17 cellular contexts compared by ENCODE assay signal in genomic region chr17:82545071-82545462, GRCh38. TPM values are rescaled to one million over a fixed set of nuclear protein-coding genes. Genes with fewer than 3 reads are reported as not detected.
DNase-seq lines count a peak whose midpoint lies in the region; ATAC-seq and TF ChIP-seq lines count a peak whose summit lies in the region.
"Had no signal": no experiment of that assay in that cellular context is flagged by ENCODE, and none has a peak within 500 bp of the region (broad histone marks: within the 10 kb centered on the region; RNA-seq: fewer than 3 reads in every experiment).

No MANE protein-coding gene starts in this region.

- no peaks in the 10 kb centered on the region for H3F3A ChIP-seq in neural progenitor cell (ENCODE audit: low read depth)

- H3K4me2 ChIP-seq in osteoblast (ENCODE audit: insufficient read depth, low read length) (peak overlapping the region; percentile 32), neural progenitor cell (no peak overlapping the region)

- peaks cover 0 to 6% of the 10 kb centered on the region in 2 donors for H3K36me3 Mint-ChIP-seq in activated T-cell treated with anti-CD3 and anti-CD28 coated beads, Interleukin-2, amount 50 U/mL, for 72 hours (ENCODE audit: insufficient read depth in 2 of 2)
- H3K36me3 Mint-ChIP-seq in activated T-cell treated with anti-CD3 and anti-CD28 coated beads, Interleukin-2, amount 50 U/mL, for 4 hours (ENCODE audit: insufficient read depth) = peaks cover 2% of the 10 kb centered on the region
- H3K36me3 Mint-ChIP-seq in glutamatergic neuron (ENCODE audit: unreplicated experiment) = no peaks in the 10 kb centered on the region
- H3K36me3 Mint-ChIP-seq in neural progenitor cell = peaks cover 35% of the 10 kb centered on the region

- 5 to 9% methylated on average over 8 of the region's 8 CpGs for WGBS in aorta, 2 donors

- no peak for ATAC-seq in activated T-cell treated with anti-CD3 and anti-CD28 coated beads, Interleukin-2, amount 50 U/mL, for 72 hours (replicated peaks in 1 of 2)
- no peak for ATAC-seq in activated T-cell treated with anti-CD3 and anti-CD28 coated beads, Interleukin-2, amount 50 U/mL, for 4 hours
- ATAC-seq in aorta (ENCODE audit: low FRiP score) (peak; percentile 86), HG02938 (IDR thresholded peaks at IDR 0.05; ENCODE audit: unreplicated experiment) (no peak)

- H4K20me1 ChIP-seq in osteoblast (ENCODE audit: insufficient read depth, low read length) (peaks cover 74% of the 10 kb centered on the region), neural progenitor cell (ENCODE audit: low read depth) (peaks cover 90% of the 10 kb centered on the region)

- H3K27ac ChIP-seq in osteoblast (ENCODE audit: low read depth, low read length) (peak overlapping the region; percentile 15), aorta (ENCODE audit: low read depth in 1 of 2, low read length in 2 of 2) (peak overlapping the region in 1 of 2 donors; percentile 72), neural progenitor cell (no peak overlapping the region)
- H3K27ac ChIP-seq: 22Rv1, colonic mucosa had no signal

- intact Hi-C loops in aorta (cut with DNase I) = no loop called here

- H3K4me3 ChIP-seq in osteoblast (ENCODE audit: insufficient read depth, low read length) (no peak overlapping the region), aorta (ENCODE audit: low read length in 2 of 2) (peak overlapping the region; percentile 6 to 22), neural progenitor cell (no peak overlapping the region)
- H3K4me3 ChIP-seq: colonic mucosa had no signal

- H3K36me3 ChIP-seq in osteoblast (ENCODE audit: insufficient read depth, low read length) (no peaks in the 10 kb centered on the region), aorta (ENCODE audit: control insufficient read depth in 1 of 2, insufficient read depth in 2 of 2, low read length in 1 of 2) (no peaks in the 10 kb centered on the region), neural progenitor cell (no peaks in the 10 kb centered on the region)
- H3K36me3 ChIP-seq: colonic mucosa had no signal

- H2AFZ ChIP-seq in osteoblast (ENCODE audit: low read length) = no peak overlapping the region
- no peak overlapping the region for H2AFZ ChIP-seq in neural progenitor cell (replicated peaks)

- H3K27ac Mint-ChIP-seq in activated T-cell treated with anti-CD3 and anti-CD28 coated beads, Interleukin-2, amount 50 U/mL, for 72 hours = peak overlapping the region; percentile 15
- peak overlapping the region; percentile 74 for H3K27ac Mint-ChIP-seq in glutamatergic neuron (ENCODE audit: unreplicated experiment)
- H3K27ac Mint-ChIP-seq in neural progenitor cell = no peak overlapping the region
- H3K27ac Mint-ChIP-seq: activated naive CD4-positive, alpha-beta T cell treated with anti-CD3 and anti-CD28 coated beads for 36 hours; CD4-positive, alpha-beta T cell had no signal

- no peaks in the 10 kb centered on the region for H3K27me3 ChIP-seq in osteoblast (ENCODE audit: insufficient read depth, low read length)
- no peaks in the 10 kb centered on the region for H3K27me3 ChIP-seq in aorta (ENCODE audit: control insufficient read depth in 1 of 2, insufficient read depth in 2 of 2, low read length in 1 of 2)
- H3K27me3 ChIP-seq in neural progenitor cell = no peaks in the 10 kb centered on the region
- H3K27me3 ChIP-seq: colonic mucosa had no signal

- no peak for TF ChIP-seq CTCF in glutamatergic neuron (IDR thresholded peaks at IDR 0.05; ENCODE audit: partially characterized antibody, unreplicated experiment)
- no peak for TF ChIP-seq CTCF in osteoblast (IDR thresholded peaks at IDR 0.05; ENCODE audit: extremely low read depth, low read depth, low read length)
- no peak for TF ChIP-seq CTCF in neural progenitor cell (IDR thresholded peaks at IDR 0.05)

- DNase-seq in activated T-cell treated with anti-CD3 and anti-CD28 coated beads, Interleukin-2, amount 50 U/mL, for 72 hours = no peak
- DNase-seq in activated T-cell treated with anti-CD3 and anti-CD28 coated beads, Interleukin-2, amount 50 U/mL, for 4 hours = no peak
- DNase-seq in glutamatergic neuron (no peak), osteoblast (ENCODE audit: insufficient read length, low spot score, missing footprints) (peak; percentile 53), aorta (no peak), neural progenitor cell (ENCODE audit: low spot score) (no peak)
- DNase-seq in activated CD8-positive, alpha-beta memory T cell treated with anti-CD3 and anti-CD28 coated beads, Interleukin-2, amount 50 U/mL, for 48 hours = no peak
- DNase-seq: activated naive CD4-positive, alpha-beta T cell treated with anti-CD3 and anti-CD28 coated beads for 36 hours; CD4-positive, alpha-beta T cell; colonic mucosa; KBM-7; NCI-H1436 treated with DMSO at 0.1 percent for 48 hours; NCI-H748 treated with DMSO at 0.1 percent for 48 hours; stimulated activated CD4-positive, alpha-beta T cell treated with anti-CD3 and anti-CD28 coated beads, Interleukin-4, amount 100 ng/mL, for 24 hours had no signal

- no peaks in the 10 kb centered on the region for H3K9me3 Mint-ChIP-seq in activated T-cell treated with anti-CD3 and anti-CD28 coated beads, Interleukin-2, amount 50 U/mL, for 72 hours
- no peaks in the 10 kb centered on the region for H3K9me3 Mint-ChIP-seq in activated T-cell treated with anti-CD3 and anti-CD28 coated beads, Interleukin-2, amount 50 U/mL, for 4 hours
- H3K9me3 Mint-ChIP-seq in glutamatergic neuron (ENCODE audit: unreplicated experiment) (peaks cover 3% of the 10 kb centered on the region), neural progenitor cell (peaks cover 7% of the 10 kb centered on the region)
- H3K9me3 Mint-ChIP-seq: activated naive CD4-positive, alpha-beta T cell treated with anti-CD3 and anti-CD28 coated beads for 36 hours; CD4-positive, alpha-beta T cell; stimulated activated memory B cell treated with anti-CD40 and anti-IgM and Interleukin-4, amounts not matched to agents 10 μg/mL and 1 μg/mL and 100 μg/mL, for 72 hours had no signal

- peaks cover 63% of the 10 kb centered on the region for H3K4me1 Mint-ChIP-seq in activated T-cell treated with anti-CD3 and anti-CD28 coated beads, Interleukin-2, amount 50 U/mL, for 72 hours (ENCODE audit: low read depth)
- peaks cover 53% of the 10 kb centered on the region for H3K4me1 Mint-ChIP-seq in activated T-cell treated with anti-CD3 and anti-CD28 coated beads, Interleukin-2, amount 50 U/mL, for 4 hours (ENCODE audit: low read depth)
- H3K4me1 Mint-ChIP-seq in glutamatergic neuron (ENCODE audit: low read depth, unreplicated experiment) = peaks cover 33% of the 10 kb centered on the region
- no peaks in the 10 kb centered on the region for H3K4me1 Mint-ChIP-seq in neural progenitor cell

- H3K4me1 ChIP-seq in osteoblast (ENCODE audit: insufficient read depth, low read length) = peaks cover 8% of the 10 kb centered on the region
- peaks cover 0 to 2% of the 10 kb centered on the region in 2 donors for H3K4me1 ChIP-seq in aorta (ENCODE audit: control insufficient read depth in 1 of 2, insufficient read depth in 2 of 2, low read length in 2 of 2)
- no peaks in the 10 kb centered on the region for H3K4me1 ChIP-seq in neural progenitor cell

- H3K9me3 ChIP-seq in osteoblast (ENCODE audit: low read depth, low read length) (no peaks in the 10 kb centered on the region), aorta (ENCODE audit: control insufficient read depth, low read length) (no peaks in the 10 kb centered on the region), neural progenitor cell (ENCODE audit: low read depth) (no peaks in the 10 kb centered on the region)
- H3K9me3 ChIP-seq: colonic mucosa had no signal

- H3K9ac ChIP-seq in neural progenitor cell = no peak overlapping the region

- H3K79me2 ChIP-seq in osteoblast (ENCODE audit: insufficient read depth, low read length) (peaks cover 97% of the 10 kb centered on the region), neural progenitor cell (ENCODE audit: low read depth) (peaks cover 100% of the 10 kb centered on the region)

- no peaks in the 10 kb centered on the region for H3K27me3 Mint-ChIP-seq in activated T-cell treated with anti-CD3 and anti-CD28 coated beads, Interleukin-2, amount 50 U/mL, for 72 hours (ENCODE audit: low read depth)
- H3K27me3 Mint-ChIP-seq in activated T-cell treated with anti-CD3 and anti-CD28 coated beads, Interleukin-2, amount 50 U/mL, for 4 hours (ENCODE audit: low read depth) = no peaks in the 10 kb centered on the region
- H3K27me3 Mint-ChIP-seq in glutamatergic neuron (ENCODE audit: unreplicated experiment) (no peaks in the 10 kb centered on the region), neural progenitor cell (ENCODE audit: insufficient read depth, low read depth) (peaks cover 3% of the 10 kb centered on the region)
- H3K27me3 Mint-ChIP-seq: CD4-positive, alpha-beta T cell; stimulated activated memory B cell treated with anti-CD40 and anti-IgM and Interleukin-4, amounts not matched to agents 10 μg/mL and 1 μg/mL and 100 μg/mL, for 72 hours had no signal

- no peak overlapping the region for H3K4me3 Mint-ChIP-seq in activated T-cell treated with anti-CD3 and anti-CD28 coated beads, Interleukin-2, amount 50 U/mL, for 72 hours
- no peak overlapping the region for H3K4me3 Mint-ChIP-seq in activated T-cell treated with anti-CD3 and anti-CD28 coated beads, Interleukin-2, amount 50 U/mL, for 4 hours
- peak overlapping the region; percentile 35 for H3K4me3 Mint-ChIP-seq in glutamatergic neuron (ENCODE audit: unreplicated experiment)
- no peak overlapping the region for H3K4me3 Mint-ChIP-seq in neural progenitor cell
- H3K4me3 Mint-ChIP-seq: activated naive CD4-positive, alpha-beta T cell treated with anti-CD3 and anti-CD28 coated beads for 36 hours; CD4-positive, alpha-beta T cell; stimulated activated memory B cell treated with anti-CD40 and anti-IgM and Interleukin-4, amounts not matched to agents 10 μg/mL and 1 μg/mL and 100 μg/mL, for 72 hours had no signal

RNA-seq across cellular contexts. Expression of gene FOXK2, which starts 25.5 kb away (rescaled TPM):
- total RNA-seq in activated T-cell treated with anti-CD3 and anti-CD28 coated beads, Interleukin-2, amount 50 U/mL, for 72 hours = 10 to 100 TPM; 59.9 to 61.0 TPM
- 10 to 100 TPM; 73.6 to 78.5 (median 75.9) TPM for total RNA-seq in activated T-cell treated with anti-CD3 and anti-CD28 coated beads, Interleukin-2, amount 50 U/mL, for 4 hours
- total RNA-seq in glutamatergic neuron (ENCODE audit: unreplicated experiment) = 95.7 TPM
- 26.8 and 29.3 TPM in 2 replicates for total RNA-seq in osteoblast
- 10 to 100 TPM; 52.0 to 58.8 TPM for total RNA-seq in aorta
- 10 to 100 TPM; 15.3 to 19.5 TPM for polyA plus RNA-seq in aorta
- total RNA-seq in neural progenitor cell (ENCODE audit: low replicate concordance) = 28.1 and 45.9 TPM in 2 replicates

Comparison
In these comparisons a context has a peak if more than half of its experiments do, and no peak if none do; other contexts are left out.
1. H3K4me3 ChIP-seq: peak in aorta (2 of 2); none in osteoblast (single experiment) and neural progenitor cell (single experiment).